Comparison of ENCODE assay signal across 39 cellular contexts in genomic region chr3:129543156-129543790, GRCh38. TPM values are rescaled to one million over a fixed set of nuclear protein-coding genes. Genes with fewer than 3 reads are reported as not detected.
"Had no signal": no experiment of that assay in that cellular context is flagged by ENCODE, and none has a peak within 500 bp of the region (broad histone marks: within the 10 kb centered on the region; RNA-seq: fewer than 3 reads in every experiment).

Gene H1-8, plus strand, starts transcription at chr3:129543175. Its CDS starts 44 bp downstream, at chr3:129543219.

- DNase-seq: activated CD4-positive, alpha-beta memory T cell treated with anti-CD3 and anti-CD28 coated beads, Interleukin-2, amount 10 ng/mL, durations not matched to agents 7 days and 5 days; activated CD4-positive, alpha-beta T cell treated with anti-CD3 and anti-CD28 coated beads, Interleukin-2, amount 10 ng/mL, durations not matched to agents 24 days and 14 days; activated CD4-positive, CD25-positive, alpha-beta regulatory T cell treated with anti-CD3 and anti-CD28 coated beads, Interleukin-2, amount 50 U/mL, for 72 hours; activated CD8-positive, alpha-beta memory T cell treated with anti-CD3 and anti-CD28 coated beads, Interleukin-2, amount 50 U/mL, for 48 hours; activated gamma-delta T cell treated with Interleukin-2 at 50 U/mL for 16 hours; activated naive CD8-positive, alpha-beta T cell treated with anti-CD3 and anti-CD28 coated beads, Interleukin-2, amount 50 U/mL, for 24 hours; activated T-cell treated with anti-CD3 and anti-CD28 coated beads, Interleukin-2, amount 50 U/mL, for 24 hours; amygdala; central memory CD4-positive, alpha-beta T cell; dermis blood vessel endothelial cell; effector CD8-positive, alpha-beta T cell; erythroblast; head of caudate nucleus; hippocampal formation; immature natural killer cell; kidney; midbrain; naive thymus-derived CD4-positive, alpha-beta T cell; posterior cingulate gyrus; stimulated activated CD4-positive, alpha-beta T cell treated with anti-CD3 and anti-CD28 coated beads, Interleukin-12 subunit alpha, Interleukin-12 subunit beta, amount 100 ng/mL, for 4 hours; stimulated activated CD4-positive, alpha-beta T cell treated with anti-CD3 and anti-CD28 coated beads, Interleukin-4, amount 100 ng/mL, for 24 hours; T-helper 9 cell; trophoblast cell; uterus; WERI-Rb-1 had no signal

- H3K9me3 ChIP-seq: breast epithelium, right lobe of liver, thoracic aorta, uterus had no signal

- H3K4me1 ChIP-seq: breast epithelium, right lobe of liver, uterus had no signal

- H3K4me3 ChIP-seq: breast epithelium, right lobe of liver, skin epidermis, thoracic aorta, uterus had no signal

- H3K4me3 Mint-ChIP-seq: activated CD4-positive, alpha-beta memory T cell treated with anti-CD3 and anti-CD28 coated beads, Interleukin-2, amount 10 ng/mL, durations not matched to agents 7 days and 5 days; activated CD4-positive, alpha-beta T cell treated with anti-CD3 and anti-CD28 coated beads, Interleukin-2, amount 10 ng/mL, durations not matched to agents 24 days and 14 days; activated naive CD4-positive, alpha-beta T cell treated with anti-CD3 and anti-CD28 coated beads, Interleukin-2, amount 50 U/mL, for 24 hours; activated naive CD8-positive, alpha-beta T cell treated with anti-CD3 and anti-CD28 coated beads, Interleukin-2, amount 50 U/mL, for 24 hours; activated T-cell treated with anti-CD3 and anti-CD28 coated beads, Interleukin-2, amount 50 U/mL, for 24 hours; activated T-helper 17 cell treated with anti-CD3 and anti-CD28 coated beads, Interleukin-2, amount 50 U/mL, for 72 hours; immature natural killer cell; memory B cell; naive thymus-derived CD4-positive, alpha-beta T cell; stimulated activated effector memory CD8-positive, alpha-beta T cell treated with anti-CD3 and anti-CD28 coated beads, Interleukin-12 subunit alpha, Interleukin-12 subunit beta, amount 100 ng/mL, for 72 hours; stimulated activated naive CD8-positive, alpha-beta T cell treated with anti-CD3 and anti-CD28 coated beads, Interleukin-15, Interleukin-2, amounts not matched to agents 100 ng/mL and 50 ng/mL, for 24 hours; T-helper 1 cell treated with Interleukin-12 subunit alpha and Interleukin-12 subunit beta and Interleukin-4 antibody, amounts not matched to agents 30 μg/mL and 1 μg/mL, for 36 hours had no signal

- H3K27ac ChIP-seq: breast epithelium, right lobe of liver, skin epidermis, thoracic aorta, uterus, WERI-Rb-1 had no signal

- FAIRE-seq: colon, kidney had no signal

- H3K36me3 Mint-ChIP-seq: activated naive CD4-positive, alpha-beta T cell treated with anti-CD3 and anti-CD28 coated beads, Interleukin-2, amount 50 U/mL, for 24 hours; immature natural killer cell; memory B cell; naive thymus-derived CD4-positive, alpha-beta T cell; stimulated activated effector memory CD8-positive, alpha-beta T cell treated with anti-CD3 and anti-CD28 coated beads, Interleukin-12 subunit alpha, Interleukin-12 subunit beta, amount 100 ng/mL, for 72 hours had no signal

- H3K36me3 ChIP-seq: breast epithelium, right lobe of liver, thoracic aorta, uterus, WERI-Rb-1 had no signal

- ATAC-seq: activated naive CD8-positive, alpha-beta T cell treated with anti-CD3 and anti-CD28 coated beads, Interleukin-2, amount 50 U/mL, for 24 hours; activated T-helper 17 cell treated with anti-CD3 and anti-CD28 coated beads, Interleukin-2, amount 50 U/mL, for 72 hours; naive thymus-derived CD4-positive, alpha-beta T cell; stimulated activated effector memory CD8-positive, alpha-beta T cell treated with anti-CD3 and anti-CD28 coated beads, Interleukin-12 subunit alpha, Interleukin-12 subunit beta, amount 100 ng/mL, for 72 hours had no signal

- H3K27me3 Mint-ChIP-seq: activated naive CD4-positive, alpha-beta T cell treated with anti-CD3 and anti-CD28 coated beads, Interleukin-2, amount 50 U/mL, for 24 hours; activated naive CD8-positive, alpha-beta T cell treated with anti-CD3 and anti-CD28 coated beads, Interleukin-2, amount 50 U/mL, for 24 hours; activated T-cell treated with anti-CD3 and anti-CD28 coated beads, Interleukin-2, amount 50 U/mL, for 24 hours; activated T-helper 17 cell treated with anti-CD3 and anti-CD28 coated beads, Interleukin-2, amount 50 U/mL, for 72 hours; stimulated activated naive CD8-positive, alpha-beta T cell treated with anti-CD3 and anti-CD28 coated beads, Interleukin-15, Interleukin-2, amounts not matched to agents 100 ng/mL and 50 ng/mL, for 24 hours had no signal

- H3K27ac Mint-ChIP-seq: activated CD4-positive, alpha-beta memory T cell treated with anti-CD3 and anti-CD28 coated beads, Interleukin-2, amount 10 ng/mL, durations not matched to agents 7 days and 5 days; activated CD4-positive, alpha-beta T cell treated with anti-CD3 and anti-CD28 coated beads, Interleukin-2, amount 10 ng/mL, durations not matched to agents 24 days and 14 days; activated naive CD4-positive, alpha-beta T cell treated with anti-CD3 and anti-CD28 coated beads, Interleukin-2, amount 50 U/mL, for 24 hours; activated naive CD8-positive, alpha-beta T cell treated with anti-CD3 and anti-CD28 coated beads, Interleukin-2, amount 50 U/mL, for 24 hours; activated T-cell treated with anti-CD3 and anti-CD28 coated beads, Interleukin-2, amount 50 U/mL, for 24 hours; activated T-helper 17 cell treated with anti-CD3 and anti-CD28 coated beads, Interleukin-2, amount 50 U/mL, for 72 hours; memory B cell; stimulated activated naive CD8-positive, alpha-beta T cell treated with anti-CD3 and anti-CD28 coated beads, Interleukin-15, Interleukin-2, amounts not matched to agents 100 ng/mL and 50 ng/mL, for 24 hours; T-helper 1 cell treated with Interleukin-12 subunit alpha and Interleukin-12 subunit beta and Interleukin-4 antibody, amounts not matched to agents 30 μg/mL and 1 μg/mL, for 36 hours had no signal

- H3K9me3 Mint-ChIP-seq: activated CD4-positive, alpha-beta memory T cell treated with anti-CD3 and anti-CD28 coated beads, Interleukin-2, amount 10 ng/mL, durations not matched to agents 7 days and 5 days; activated CD4-positive, alpha-beta T cell treated with anti-CD3 and anti-CD28 coated beads, Interleukin-2, amount 10 ng/mL, durations not matched to agents 24 days and 14 days; activated naive CD4-positive, alpha-beta T cell treated with anti-CD3 and anti-CD28 coated beads, Interleukin-2, amount 50 U/mL, for 24 hours; activated naive CD8-positive, alpha-beta T cell treated with anti-CD3 and anti-CD28 coated beads, Interleukin-2, amount 50 U/mL, for 24 hours; activated T-cell treated with anti-CD3 and anti-CD28 coated beads, Interleukin-2, amount 50 U/mL, for 24 hours; activated T-helper 17 cell treated with anti-CD3 and anti-CD28 coated beads, Interleukin-2, amount 50 U/mL, for 72 hours; immature natural killer cell; memory B cell; naive thymus-derived CD4-positive, alpha-beta T cell; stimulated activated effector memory CD8-positive, alpha-beta T cell treated with anti-CD3 and anti-CD28 coated beads, Interleukin-12 subunit alpha, Interleukin-12 subunit beta, amount 100 ng/mL, for 72 hours; stimulated activated naive CD8-positive, alpha-beta T cell treated with anti-CD3 and anti-CD28 coated beads, Interleukin-15, Interleukin-2, amounts not matched to agents 100 ng/mL and 50 ng/mL, for 24 hours; T-helper 1 cell treated with Interleukin-12 subunit alpha and Interleukin-12 subunit beta and Interleukin-4 antibody, amounts not matched to agents 30 μg/mL and 1 μg/mL, for 36 hours had no signal

- H3K4me1 Mint-ChIP-seq: activated CD4-positive, alpha-beta memory T cell treated with anti-CD3 and anti-CD28 coated beads, Interleukin-2, amount 10 ng/mL, durations not matched to agents 7 days and 5 days; activated CD4-positive, alpha-beta T cell treated with anti-CD3 and anti-CD28 coated beads, Interleukin-2, amount 10 ng/mL, durations not matched to agents 24 days and 14 days; activated naive CD4-positive, alpha-beta T cell treated with anti-CD3 and anti-CD28 coated beads, Interleukin-2, amount 50 U/mL, for 24 hours; activated naive CD8-positive, alpha-beta T cell treated with anti-CD3 and anti-CD28 coated beads, Interleukin-2, amount 50 U/mL, for 24 hours; activated T-helper 17 cell treated with anti-CD3 and anti-CD28 coated beads, Interleukin-2, amount 50 U/mL, for 72 hours; immature natural killer cell had no signal

- H3K27me3 ChIP-seq: breast epithelium, right lobe of liver, uterus had no signal

RNA-seq across cellular contexts. Expression of gene H1-8, which starts in this region (rescaled TPM):
- total RNA-seq: activated CD4-positive, alpha-beta memory T cell treated with anti-CD3 and anti-CD28 coated beads, Interleukin-2, amount 10 ng/mL, durations not matched to agents 7 days and 5 days; activated CD4-positive, alpha-beta T cell treated with anti-CD3 and anti-CD28 coated beads, Interleukin-2, amount 10 ng/mL, durations not matched to agents 24 days and 14 days; activated T-helper 17 cell treated with anti-CD3 and anti-CD28 coated beads, Interleukin-2, amount 50 U/mL, for 72 hours; breast epithelium; dermis blood vessel endothelial cell; kidney; lower leg skin; naive thymus-derived CD4-positive, alpha-beta T cell; osteoblast; right lobe of liver; subcutaneous adipose tissue; thoracic aorta; uterus had no signal
- polyA plus RNA-seq: immature natural killer cell; naive thymus-derived CD4-positive, alpha-beta T cell had no signal
